ENCODE assay signal across 1 cellular context in genomic region chr7:127628445-127628844, GRCh38.
TF ChIP-seq lines count a peak whose summit lies in the region.

No MANE protein-coding gene starts in this region.

TF ChIP-seq in GM12878, 131 proteins besides CTCF, POLR2A, EP300 and RAD21:
- TF ChIP-seq SREBF1 (IDR thresholded peaks at IDR 0.05; ENCODE audit: low read length) (no peak), JUND (IDR thresholded peaks at IDR 0.05; ENCODE audit: low read depth, low read length) (no peak)
